In genomic region chr10:104197364-104197763, GRCh38 we compare ENCODE assay signal across 19 cellular contexts. TPM values are rescaled to one million over a fixed set of nuclear protein-coding genes. Genes with fewer than 3 reads are reported as not detected.
A peak's percentile ranks its signal among the peaks of the same experiment; 100 is the strongest.
DNase-seq lines count a peak whose midpoint lies in the region; ATAC-seq and TF ChIP-seq lines count a peak whose summit lies in the region.
"Had no signal": no experiment of that assay in that cellular context is flagged by ENCODE, and none has a peak within 500 bp of the region (broad histone marks: within the 10 kb centered on the region; RNA-seq: fewer than 3 reads in every experiment).

No MANE protein-coding gene starts in this region.

- H3K4me3 Mint-ChIP-seq in activated naive CD8-positive, alpha-beta T cell treated with anti-CD3 and anti-CD28 coated beads, Interleukin-2, amount 50 U/mL, for 24 hours = no peak overlapping the region
- H3K4me3 Mint-ChIP-seq: activated CD8-positive, alpha-beta memory T cell treated with anti-CD3 and anti-CD28 coated beads, Interleukin-2, amount 10 ng/mL, durations not matched to agents 7 days and 5 days; CD8-positive, alpha-beta memory T cell; T-cell had no signal

- no peak overlapping the region for H3K27ac Mint-ChIP-seq in activated naive CD8-positive, alpha-beta T cell treated with anti-CD3 and anti-CD28 coated beads, Interleukin-2, amount 50 U/mL, for 24 hours
- H3K27ac Mint-ChIP-seq: activated CD8-positive, alpha-beta memory T cell treated with anti-CD3 and anti-CD28 coated beads, Interleukin-2, amount 10 ng/mL, durations not matched to agents 7 days and 5 days; CD8-positive, alpha-beta memory T cell; T-cell had no signal

- TF ChIP-seq CTCF in 22Rv1 (IDR thresholded peaks at IDR 0.05) = peak; percentile 51

- H3K36me3 Mint-ChIP-seq in activated naive CD8-positive, alpha-beta T cell treated with anti-CD3 and anti-CD28 coated beads, Interleukin-2, amount 50 U/mL, for 24 hours (ENCODE audit: low read depth) = no peaks in the 10 kb centered on the region
- H3K36me3 Mint-ChIP-seq: activated CD8-positive, alpha-beta memory T cell treated with anti-CD3 and anti-CD28 coated beads, Interleukin-2, amount 10 ng/mL, durations not matched to agents 7 days and 5 days; CD8-positive, alpha-beta memory T cell; T-cell had no signal

- H3K27ac ChIP-seq in 22Rv1 = peak overlapping the region; percentile 50
- H3K27ac ChIP-seq: tibial artery had no signal

- peak; percentile 52 for DNase-seq in HPDE6-E6E7 (ENCODE audit: extremely low spot score)
- peak; percentile 82 for DNase-seq in NCI-H748 (lab: John Stamatoyannopoulos, UW; ENCODE audit: unreplicated experiment)
- no peak for DNase-seq in activated naive CD8-positive, alpha-beta T cell treated with anti-CD3 and anti-CD28 coated beads, Interleukin-2, amount 50 U/mL, for 24 hours
- DNase-seq in activated naive CD4-positive, alpha-beta T cell (lab: John Stamatoyannopoulos, UW) = no peak
- DNase-seq in EL = no peak
- DNase-seq: activated CD8-positive, alpha-beta memory T cell treated with anti-CD3 and anti-CD28 coated beads, Interleukin-2, amount 10 ng/mL, durations not matched to agents 7 days and 5 days; activated naive CD4-positive, alpha-beta T cell treated with Interleukin-2 at 50 U/mL for 16 hours; CD8-positive, alpha-beta memory T cell; foreskin melanocyte; MM.1S; nucleus accumbens; RPMI8226; stimulated activated CD4-positive, alpha-beta T cell treated with anti-CD3 and anti-CD28 coated beads, Interleukin-4, amount 100 ng/mL, for 4 hours; T-cell; tibial artery had no signal

- H3K27me3 Mint-ChIP-seq in activated naive CD8-positive, alpha-beta T cell treated with anti-CD3 and anti-CD28 coated beads, Interleukin-2, amount 50 U/mL, for 24 hours = peaks cover 18% of the 10 kb centered on the region

- H3K4me1 Mint-ChIP-seq in activated naive CD8-positive, alpha-beta T cell treated with anti-CD3 and anti-CD28 coated beads, Interleukin-2, amount 50 U/mL, for 24 hours = no peaks in the 10 kb centered on the region
- H3K4me1 Mint-ChIP-seq: activated CD8-positive, alpha-beta memory T cell treated with anti-CD3 and anti-CD28 coated beads, Interleukin-2, amount 10 ng/mL, durations not matched to agents 7 days and 5 days; CD8-positive, alpha-beta memory T cell; T-cell had no signal

- ATAC-seq in esophagus mucosa (peak; percentile 52), HG02852 (IDR thresholded peaks at IDR 0.05; ENCODE audit: unreplicated experiment) (no peak)
- no peak for ATAC-seq in activated naive CD8-positive, alpha-beta T cell treated with anti-CD3 and anti-CD28 coated beads, Interleukin-2, amount 50 U/mL, for 24 hours
- ATAC-seq: activated CD8-positive, alpha-beta memory T cell treated with anti-CD3 and anti-CD28 coated beads, Interleukin-2, amount 10 ng/mL, durations not matched to agents 7 days and 5 days; sciatic nerve; T-cell had no signal

- no peaks in the 10 kb centered on the region for H3K9me3 Mint-ChIP-seq in activated naive CD8-positive, alpha-beta T cell treated with anti-CD3 and anti-CD28 coated beads, Interleukin-2, amount 50 U/mL, for 24 hours
- H3K9me3 Mint-ChIP-seq: CD8-positive, alpha-beta memory T cell; T-cell had no signal

RNA-seq across cellular contexts. Expression of gene CFAP43, which starts 34.8 kb away (rescaled TPM):
- not detected for total RNA-seq in esophagus mucosa
- total RNA-seq: activated CD8-positive, alpha-beta memory T cell treated with anti-CD3 and anti-CD28 coated beads, Interleukin-2, amount 10 ng/mL, durations not matched to agents 7 days and 5 days had no signal

RNA-seq across cellular contexts. Expression of gene GSTO1, which starts 57.3 kb away (rescaled TPM):
- 52.4 TPM for total RNA-seq in esophagus mucosa

Comparison
In these comparisons a context has a peak if more than half of its experiments do, and no peak if none do; other contexts are left out.
1. DNase-seq: peak in HPDE6-E6E7 (single experiment) and NCI-H748 (single experiment); none in activated naive CD8-positive, alpha-beta T cell treated with anti-CD3 and anti-CD28 coated beads, Interleukin-2, amount 50 U/mL, for 24 hours (single experiment), activated naive CD4-positive, alpha-beta T cell (0 of 4) and EL (single experiment).